16 cellular contexts compared by ENCODE assay signal in the genomic region with DNA sequence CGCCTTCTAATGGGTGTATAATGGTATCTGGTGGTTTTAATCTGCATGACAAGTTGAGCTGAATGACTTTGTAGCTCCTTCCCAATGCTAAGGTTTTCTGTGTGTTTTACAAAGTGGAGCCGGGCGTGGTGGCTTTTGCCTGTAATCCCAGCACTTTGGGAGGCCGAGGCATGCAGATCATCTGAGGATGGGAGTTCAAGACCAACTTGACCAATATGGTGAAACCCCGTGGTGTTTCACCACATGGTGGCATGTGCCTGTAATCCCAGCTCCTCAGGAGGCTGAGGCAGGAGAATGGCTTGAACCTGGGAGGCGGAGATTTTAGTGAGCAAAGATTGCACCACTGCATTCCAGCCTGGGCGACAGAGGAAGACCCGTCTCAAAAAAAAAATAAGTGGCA. TPM values are rescaled to one million over a fixed set of nuclear protein-coding genes. Genes with fewer than 3 reads are reported as not detected.
DNase-seq lines count a peak whose midpoint lies in the region; ATAC-seq and TF ChIP-seq lines count a peak whose summit lies in the region.
"Had no signal": no experiment of that assay in that cellular context is flagged by ENCODE, and none has a peak within 500 bp of the region (broad histone marks: within the 10 kb centered on the region; RNA-seq: fewer than 3 reads in every experiment).

No MANE protein-coding gene starts in this region.

- peak overlapping the region; percentile 23 for H3K27ac Mint-ChIP-seq in activated CD8-positive, alpha-beta T cell treated with anti-CD3 and anti-CD28 coated beads, Interleukin-2, amount 10 ng/mL, durations not matched to agents 7 days and 5 days
- no peak overlapping the region for H3K27ac Mint-ChIP-seq in activated CD8-positive, alpha-beta T cell treated with anti-CD3 and anti-CD28 coated beads for 36 hours
- peak overlapping the region; percentile 6 for H3K27ac Mint-ChIP-seq in progenitor cell of endocrine pancreas
- no peak overlapping the region for H3K27ac Mint-ChIP-seq in activated CD4-positive, alpha-beta T cell treated with anti-CD3 and anti-CD28 coated beads, Interleukin-2, amount 10 ng/mL, durations not matched to agents 7 days and 5 days
- H3K27ac Mint-ChIP-seq: CD8-positive, alpha-beta T cell had no signal

- H3K9me3 Mint-ChIP-seq in activated CD8-positive, alpha-beta T cell treated with anti-CD3 and anti-CD28 coated beads, Interleukin-2, amount 10 ng/mL, durations not matched to agents 7 days and 5 days (ENCODE audit: insufficient read depth) = peaks cover 5% of the 10 kb centered on the region
- H3K9me3 Mint-ChIP-seq in activated CD8-positive, alpha-beta T cell treated with anti-CD3 and anti-CD28 coated beads for 36 hours = peaks cover 6% of the 10 kb centered on the region
- H3K9me3 Mint-ChIP-seq in progenitor cell of endocrine pancreas (ENCODE audit: low read depth) = peaks cover 8% of the 10 kb centered on the region
- H3K9me3 Mint-ChIP-seq in activated CD4-positive, alpha-beta T cell treated with anti-CD3 and anti-CD28 coated beads, Interleukin-2, amount 10 ng/mL, durations not matched to agents 7 days and 5 days = peaks cover 21% of the 10 kb centered on the region

- no peak for TF ChIP-seq CTCF in activated CD8-positive, alpha-beta T cell treated with anti-CD3 and anti-CD28 coated beads for 36 hours (IDR thresholded peaks at IDR 0.05)
- TF ChIP-seq CTCF in progenitor cell of endocrine pancreas (IDR thresholded peaks at IDR 0.05; ENCODE audit: unreplicated experiment) = no peak

- TF ChIP-seq EP300 in Ishikawa (IDR thresholded peaks at IDR 0.05; ENCODE audit: borderline replicate concordance) = no peak; the same call in 1 of the 2 replicates

- peaks cover 18% of the 10 kb centered on the region for H3K4me1 Mint-ChIP-seq in activated CD8-positive, alpha-beta T cell treated with anti-CD3 and anti-CD28 coated beads, Interleukin-2, amount 10 ng/mL, durations not matched to agents 7 days and 5 days (ENCODE audit: low read depth)
- peaks cover 22% of the 10 kb centered on the region for H3K4me1 Mint-ChIP-seq in activated CD8-positive, alpha-beta T cell treated with anti-CD3 and anti-CD28 coated beads for 36 hours (ENCODE audit: low read depth)
- H3K4me1 Mint-ChIP-seq in progenitor cell of endocrine pancreas (ENCODE audit: low read depth) = peaks cover 7% of the 10 kb centered on the region
- H3K4me1 Mint-ChIP-seq in activated CD4-positive, alpha-beta T cell treated with anti-CD3 and anti-CD28 coated beads, Interleukin-2, amount 10 ng/mL, durations not matched to agents 7 days and 5 days = peaks cover 14% of the 10 kb centered on the region

- intact Hi-C loops in activated CD8-positive, alpha-beta T cell treated with anti-CD3 and anti-CD28 coated beads for 36 hours (cut with micrococcal nuclease) = no loop called here

- POLR2A ChIA-PET in activated CD8-positive, alpha-beta T cell treated with anti-CD3 and anti-CD28 coated beads, Interleukin-2, amount 10 ng/mL, durations not matched to agents 7 days and 5 days (lab: Charles Lee) = no interaction called here
- POLR2A ChIA-PET in activated CD8-positive, alpha-beta T cell treated with anti-CD3 and anti-CD28 coated beads for 36 hours (lab: Charles Lee) = interaction anchor here (0.8 kb wide), 1 partner anchor 79 kb away, joined by 3 read pairs; no protein-coding TSS in a partner anchor
- POLR2A ChIA-PET in activated CD4-positive, alpha-beta T cell treated with anti-CD3 and anti-CD28 coated beads, Interleukin-2, amount 10 ng/mL, durations not matched to agents 7 days and 5 days (lab: Charles Lee) = no interaction called here

- DNase-seq in activated CD8-positive, alpha-beta T cell treated with anti-CD3 and anti-CD28 coated beads, Interleukin-2, amount 10 ng/mL, durations not matched to agents 7 days and 5 days = no peak
- DNase-seq in activated CD8-positive, alpha-beta T cell treated with anti-CD3 and anti-CD28 coated beads for 36 hours = no peak
- DNase-seq in iPS DF 4.7 (ENCODE audit: extremely low read depth, low spot score) (peak; percentile 38), progenitor cell of endocrine pancreas (ENCODE audit: low spot score, unreplicated experiment) (no peak), KBM-7 (no peak)
- no peak for DNase-seq in activated CD4-positive, alpha-beta T cell treated with anti-CD3 and anti-CD28 coated beads, Interleukin-2, amount 10 ng/mL, durations not matched to agents 7 days and 5 days
- DNase-seq: CD8-positive, alpha-beta T cell; COR-L47; DMS153; DND-41; GF-D8; GM23248 had no signal

- H3K36me3 Mint-ChIP-seq in activated CD8-positive, alpha-beta T cell treated with anti-CD3 and anti-CD28 coated beads, Interleukin-2, amount 10 ng/mL, durations not matched to agents 7 days and 5 days (ENCODE audit: low read depth) = peaks cover 35% of the 10 kb centered on the region
- peaks cover 30% of the 10 kb centered on the region for H3K36me3 Mint-ChIP-seq in activated CD8-positive, alpha-beta T cell treated with anti-CD3 and anti-CD28 coated beads for 36 hours (ENCODE audit: low read depth)
- H3K36me3 Mint-ChIP-seq in progenitor cell of endocrine pancreas (ENCODE audit: insufficient read depth) = peaks cover 28% of the 10 kb centered on the region
- peaks cover 24% of the 10 kb centered on the region for H3K36me3 Mint-ChIP-seq in activated CD4-positive, alpha-beta T cell treated with anti-CD3 and anti-CD28 coated beads, Interleukin-2, amount 10 ng/mL, durations not matched to agents 7 days and 5 days (ENCODE audit: low read depth)

- in situ Hi-C loops in KBM-7 (cut with MboI; ENCODE audit: low pct_unique_long_range_greater_than_20kb, low sequenced_read_pairs) = no loop called here

- no peak overlapping the region for H3K4me3 Mint-ChIP-seq in activated CD8-positive, alpha-beta T cell treated with anti-CD3 and anti-CD28 coated beads, Interleukin-2, amount 10 ng/mL, durations not matched to agents 7 days and 5 days
- no peak overlapping the region for H3K4me3 Mint-ChIP-seq in activated CD8-positive, alpha-beta T cell treated with anti-CD3 and anti-CD28 coated beads for 36 hours
- no peak overlapping the region for H3K4me3 Mint-ChIP-seq in progenitor cell of endocrine pancreas (ENCODE audit: low read depth)
- no peak overlapping the region for H3K4me3 Mint-ChIP-seq in activated CD4-positive, alpha-beta T cell treated with anti-CD3 and anti-CD28 coated beads, Interleukin-2, amount 10 ng/mL, durations not matched to agents 7 days and 5 days
- H3K4me3 Mint-ChIP-seq: CD14-positive monocyte; CD8-positive, alpha-beta T cell had no signal

- CTCF ChIA-PET in activated CD8-positive, alpha-beta T cell treated with anti-CD3 and anti-CD28 coated beads, Interleukin-2, amount 10 ng/mL, durations not matched to agents 7 days and 5 days (lab: Charles Lee) = interaction anchor here (1.0 to 1.8 kb wide), 3 partner anchors 15 to 30 kb away, joined by 3 to 5 read pairs (median 3); no protein-coding TSS in a partner anchor
- CTCF ChIA-PET in activated CD8-positive, alpha-beta T cell treated with anti-CD3 and anti-CD28 coated beads for 36 hours (lab: Charles Lee) = no interaction called here
- CTCF ChIA-PET in activated CD4-positive, alpha-beta T cell treated with anti-CD3 and anti-CD28 coated beads, Interleukin-2, amount 10 ng/mL, durations not matched to agents 7 days and 5 days (lab: Charles Lee) = interaction anchor here (0.6 to 0.7 kb wide), 5 partner anchors 15 to 710 kb away, joined by 3 to 6 read pairs (median 4); no protein-coding TSS in a partner anchor

- ATAC-seq in activated CD8-positive, alpha-beta T cell treated with anti-CD3 and anti-CD28 coated beads, Interleukin-2, amount 10 ng/mL, durations not matched to agents 7 days and 5 days = no peak
- ATAC-seq in activated CD8-positive, alpha-beta T cell treated with anti-CD3 and anti-CD28 coated beads for 36 hours = no peak
- no peak for ATAC-seq in GM21390 (IDR thresholded peaks at IDR 0.05; ENCODE audit: unreplicated experiment)
- ATAC-seq: CD8-positive, alpha-beta T cell; K562 had no signal

- TF ChIP-seq RAD21 in Ishikawa (IDR thresholded peaks at IDR 0.05; ENCODE audit: low read depth) = no peak

- H3K27me3 Mint-ChIP-seq in activated CD8-positive, alpha-beta T cell treated with anti-CD3 and anti-CD28 coated beads, Interleukin-2, amount 10 ng/mL, durations not matched to agents 7 days and 5 days (ENCODE audit: low read depth) = no peaks in the 10 kb centered on the region
- no peaks in the 10 kb centered on the region for H3K27me3 Mint-ChIP-seq in activated CD8-positive, alpha-beta T cell treated with anti-CD3 and anti-CD28 coated beads for 36 hours
- H3K27me3 Mint-ChIP-seq in progenitor cell of endocrine pancreas = no peaks in the 10 kb centered on the region
- no peaks in the 10 kb centered on the region for H3K27me3 Mint-ChIP-seq in activated CD4-positive, alpha-beta T cell treated with anti-CD3 and anti-CD28 coated beads, Interleukin-2, amount 10 ng/mL, durations not matched to agents 7 days and 5 days

TF ChIP-seq in Ishikawa, 13 proteins besides CTCF, POLR2A, EP300 and RAD21 (continues in another document):
- peak; percentile 77 for TF ChIP-seq CEBPB (IDR thresholded peaks at IDR 0.05)
- no peak for TF ChIP-seq ZBTB7A (IDR thresholded peaks at IDR 0.05; ENCODE audit: low read depth)
- no peak for TF ChIP-seq NFIC (IDR thresholded peaks at IDR 0.05)
- TF ChIP-seq CREB1 (IDR thresholded peaks at IDR 0.05; ENCODE audit: low read depth) = no peak
- TF ChIP-seq YY1 (IDR thresholded peaks at IDR 0.05; ENCODE audit: low read depth) = no peak
- TF ChIP-seq MAX (IDR thresholded peaks at IDR 0.05) = no peak
- TF ChIP-seq TEAD4 (IDR thresholded peaks at IDR 0.05) = peak; percentile 78

RNA-seq across cellular contexts. Expression of gene ARFIP1, which starts 28.9 kb away (rescaled TPM):
- total RNA-seq in activated CD8-positive, alpha-beta T cell treated with anti-CD3 and anti-CD28 coated beads, Interleukin-2, amount 10 ng/mL, durations not matched to agents 7 days and 5 days = 10 to 100 TPM; 20.3 to 20.5 TPM
- 1 to 10 TPM; 7.2 to 8.9 TPM for total RNA-seq in activated CD8-positive, alpha-beta T cell treated with anti-CD3 and anti-CD28 coated beads for 36 hours
- 31.7 and 32.6 TPM in 2 replicates for total RNA-seq in progenitor cell of endocrine pancreas
- 10 to 100 TPM; 16.8 to 19.5 TPM for total RNA-seq in activated CD4-positive, alpha-beta T cell treated with anti-CD3 and anti-CD28 coated beads, Interleukin-2, amount 10 ng/mL, durations not matched to agents 7 days and 5 days

RNA-seq across cellular contexts. Expression of gene TIGD4, which starts 29.1 kb away (rescaled TPM):
- under 1 TPM; 0.40 to 0.44 TPM for total RNA-seq in activated CD8-positive, alpha-beta T cell treated with anti-CD3 and anti-CD28 coated beads, Interleukin-2, amount 10 ng/mL, durations not matched to agents 7 days and 5 days
- total RNA-seq in activated CD8-positive, alpha-beta T cell treated with anti-CD3 and anti-CD28 coated beads for 36 hours = under 1 TPM; 0.27 to 0.47 TPM
- total RNA-seq in progenitor cell of endocrine pancreas = 2.5 and 3.3 TPM in 2 replicates
- under 1 TPM; 0.12 to 0.25 TPM for total RNA-seq in activated CD4-positive, alpha-beta T cell treated with anti-CD3 and anti-CD28 coated beads, Interleukin-2, amount 10 ng/mL, durations not matched to agents 7 days and 5 days

Comparison
In these comparisons a context has a peak if more than half of its experiments do, and no peak if none do; other contexts are left out.
1. H3K27ac Mint-ChIP-seq: peak in activated CD8-positive, alpha-beta T cell treated with anti-CD3 and anti-CD28 coated beads, Interleukin-2, amount 10 ng/mL, durations not matched to agents 7 days and 5 days (single experiment) and progenitor cell of endocrine pancreas (single experiment); none in activated CD8-positive, alpha-beta T cell treated with anti-CD3 and anti-CD28 coated beads for 36 hours (single experiment) and activated CD4-positive, alpha-beta T cell treated with anti-CD3 and anti-CD28 coated beads, Interleukin-2, amount 10 ng/mL, durations not matched to agents 7 days and 5 days (single experiment).